In genomic region chr1:23777979-23778814, GRCh38 we compare ENCODE assay signal across 1 cellular context.
TF ChIP-seq lines count a peak whose summit lies in the region.

TSS of gene PITHD1 (plus strand) at chr1:23778418. CDS start at chr1:23778516, 98 bp downstream.

TF ChIP-seq in HepG2, 621 proteins besides CTCF, POLR2A, EP300 and RAD21 (continued from another document and continues in another):
- TF ChIP-seq HIC2 (CRISPR knock-in tag; IDR thresholded peaks at IDR 0.05; ENCODE audit: low read depth) (no peak; the same call in 1 of the 2 replicates), ZSCAN20 (CRISPR knock-in tag; IDR thresholded peaks at IDR 0.05; ENCODE audit: borderline replicate concordance) (peak; percentile 73; the same call in 1 of the 2 replicates), ZNF329 (CRISPR knock-in tag; IDR thresholded peaks at IDR 0.05; ENCODE audit: low read depth) (peak; percentile 91), MIXL1 (CRISPR knock-in tag; IDR thresholded peaks at IDR 0.05) (no peak; the same call in 1 of the 2 replicates), E2F1 (CRISPR knock-in tag; IDR thresholded peaks at IDR 0.05) (peak; percentile 66; the same call in 1 of the 2 replicates), ZNF17 (CRISPR knock-in tag; IDR thresholded peaks at IDR 0.05) (no peak), ZNF282 (IDR thresholded peaks at IDR 0.05; ENCODE audit: partially characterized antibody) (no peak), ELF4 (CRISPR knock-in tag; IDR thresholded peaks at IDR 0.05; ENCODE audit: borderline replicate concordance) (no peak), ZNF253 (CRISPR knock-in tag; IDR thresholded peaks at IDR 0.05; ENCODE audit: borderline replicate concordance) (no peak), RBM22 (optimal IDR thresholded peaks at IDR 0.05; ENCODE audit: low read length) (peak; percentile 75), FOXM1 (CRISPR knock-in tag; IDR thresholded peaks at IDR 0.05) (peak; percentile 15; the same call in 1 of the 2 replicates), AGO2 (optimal IDR thresholded peaks at IDR 0.05; ENCODE audit: low read depth, low read length) (no peak), ZBTB14 (CRISPR knock-in tag; IDR thresholded peaks at IDR 0.05) (no peak; the same call in 1 of the 2 replicates), SMYD3 (CRISPR knock-in tag; IDR thresholded peaks at IDR 0.05) (0 out of 2 replicates have a peak, but pooled peaks have one; percentile 65), GABPB1 (CRISPR knock-in tag; IDR thresholded peaks at IDR 0.05) (peak; percentile 91), HOXA9 (CRISPR knock-in tag; IDR thresholded peaks at IDR 0.05; ENCODE audit: borderline replicate concordance) (peak; percentile 40; the same call in 1 of the 2 replicates), ZNF800 (CRISPR knock-in tag; IDR thresholded peaks at IDR 0.05) (no peak; the same call in 1 of the 2 replicates), ZNF781 (CRISPR knock-in tag; IDR thresholded peaks at IDR 0.05; ENCODE audit: borderline replicate concordance, not compliant biosample characterization) (peak; percentile 67), HMGA1 (CRISPR knock-in tag; conservative IDR thresholded peaks at IDR 0.05) (no peak), ZNF326 (CRISPR knock-in tag; IDR thresholded peaks at IDR 0.05; ENCODE audit: borderline replicate concordance) (no peak), ZNF691 (CRISPR knock-in tag; IDR thresholded peaks at IDR 0.05; ENCODE audit: borderline replicate concordance, low read depth) (peak; percentile 80; the same call in 1 of the 2 replicates), DNMT1 (CRISPR knock-in tag; IDR thresholded peaks at IDR 0.05) (peak; percentile 87; the same call in 1 of the 2 replicates), ZNF589 (CRISPR knock-in tag; conservative IDR thresholded peaks at IDR 0.05) (no peak), DDIT3 (CRISPR knock-in tag; IDR thresholded peaks at IDR 0.05) (no peak), ZNF121 (CRISPR knock-in tag; IDR thresholded peaks at IDR 0.05) (no peak), KLF16 (CRISPR knock-in tag; IDR thresholded peaks at IDR 0.05) (peak in 1 of 2 experiments; percentile 50; a peak in 2 of 4 replicates), ZBTB7B (CRISPR knock-in tag; IDR thresholded peaks at IDR 0.05) (peak; percentile 37; the same call in 1 of the 2 replicates), HOXD1 (CRISPR knock-in tag; IDR thresholded peaks at IDR 0.05) (peak; percentile 25; the same call in 1 of the 2 replicates), LCORL (IDR thresholded peaks at IDR 0.05) (no peak), LCORL (CRISPR knock-in tag; IDR thresholded peaks at IDR 0.05) (no peak), LRRFIP1 (CRISPR knock-in tag; conservative IDR thresholded peaks at IDR 0.05) (no peak), JDP2 (CRISPR knock-in tag; IDR thresholded peaks at IDR 0.05; ENCODE audit: borderline replicate concordance) (no peak; the same call in 1 of the 2 replicates), ZNF496 (CRISPR knock-in tag; IDR thresholded peaks at IDR 0.05; ENCODE audit: insufficient replicate concordance) (no peak), ZNF335 (CRISPR knock-in tag; IDR thresholded peaks at IDR 0.05) (no peak), RARA (CRISPR knock-in tag; IDR thresholded peaks at IDR 0.05) (peak; percentile 38), ZMAT3 (CRISPR knock-in tag; conservative IDR thresholded peaks at IDR 0.05) (no peak; the same call in 1 of the 2 replicates), GMEB1 (CRISPR knock-in tag; IDR thresholded peaks at IDR 0.05; ENCODE audit: borderline replicate concordance) (peak; percentile 53; the same call in 1 of the 2 replicates), JUN (CRISPR knock-in tag; IDR thresholded peaks at IDR 0.05) (no peak), SP140L (CRISPR knock-in tag; IDR thresholded peaks at IDR 0.05; ENCODE audit: borderline replicate concordance) (peak; percentile 68; the same call in 1 of the 2 replicates), MTF1 (CRISPR knock-in tag; IDR thresholded peaks at IDR 0.05) (0 out of 2 replicates have a peak, but pooled peaks have one; percentile 14), RFXAP (CRISPR knock-in tag; IDR thresholded peaks at IDR 0.05; ENCODE audit: borderline replicate concordance) (no peak; the same call in 1 of the 2 replicates), SALL2 (CRISPR knock-in tag; IDR thresholded peaks at IDR 0.05) (peak; percentile 76), ZNF260 (CRISPR knock-in tag; IDR thresholded peaks at IDR 0.05; ENCODE audit: borderline replicate concordance, low read depth) (no peak), SMC3 (IDR thresholded peaks at IDR 0.05; ENCODE audit: low read length) (no peak), NFIB (CRISPR knock-in tag; IDR thresholded peaks at IDR 0.05; ENCODE audit: borderline replicate concordance) (no peak), NFRKB (IDR thresholded peaks at IDR 0.05) (no peak), HNRNPH1 (optimal IDR thresholded peaks at IDR 0.05; ENCODE audit: low read depth, low read length) (no peak), PAX8 (CRISPR knock-in tag; IDR thresholded peaks at IDR 0.05; ENCODE audit: borderline replicate concordance) (0 out of 2 replicates have a peak, but pooled peaks have one; percentile 23), ZNF605 (CRISPR knock-in tag; IDR thresholded peaks at IDR 0.05) (peak; percentile 50; the same call in 1 of the 2 replicates), ZNF224 (CRISPR knock-in tag; IDR thresholded peaks at IDR 0.05) (no peak), KLF6 (CRISPR knock-in tag; IDR thresholded peaks at IDR 0.05) (peak; percentile 78; the same call in 1 of the 2 replicates), REST (IDR thresholded peaks at IDR 0.05; ENCODE audit: borderline replicate concordance in 1 of 2, low read depth in 1 of 2, low read length in 2 of 2) (no peak), MED8 (CRISPR knock-in tag; IDR thresholded peaks at IDR 0.05; ENCODE audit: insufficient replicate concordance) (peak; percentile 47), ZFY (CRISPR knock-in tag; IDR thresholded peaks at IDR 0.05) (peak; percentile 98), ZNF790 (CRISPR knock-in tag; IDR thresholded peaks at IDR 0.05; ENCODE audit: borderline replicate concordance) (peak; percentile 16; the same call in 1 of the 2 replicates), MXD4 (CRISPR knock-in tag; IDR thresholded peaks at IDR 0.05) (no peak)
